1 cellular context compared by ENCODE assay signal in the genomic region with DNA sequence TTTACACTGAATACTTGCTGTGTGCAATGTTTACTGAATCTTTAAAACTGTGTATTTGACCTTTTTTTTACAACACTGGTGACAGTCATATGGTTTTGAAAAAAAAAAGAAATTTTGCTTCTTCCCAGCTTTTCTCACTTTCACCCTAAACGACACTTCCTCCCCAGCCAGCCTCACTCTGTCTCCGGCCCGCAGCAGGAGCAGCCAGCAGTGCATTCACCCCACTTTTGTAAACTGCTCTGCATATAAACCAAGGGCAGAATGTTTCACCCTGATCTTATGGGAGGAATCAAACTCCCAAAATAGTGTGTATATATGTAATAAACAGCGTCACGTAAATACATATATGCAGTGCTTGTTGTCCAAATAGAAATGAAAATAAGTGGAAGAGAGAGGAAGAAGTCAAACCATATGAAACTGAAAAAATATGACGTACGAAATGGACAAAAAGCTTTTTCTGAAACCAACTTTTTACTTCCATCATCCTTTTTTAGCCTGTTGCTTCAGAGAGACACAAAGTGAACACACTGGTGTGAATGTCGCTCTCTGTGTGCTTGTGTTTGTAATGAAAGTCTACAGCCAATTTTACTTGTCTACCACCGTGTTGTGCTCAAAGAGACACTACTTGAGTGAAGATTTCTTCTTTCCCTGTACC.
TF ChIP-seq lines count a peak whose summit lies in the region.

No MANE protein-coding gene starts in this region.

TF ChIP-seq in K562, 482 proteins besides CTCF, POLR2A, EP300 and RAD21 (continued from another document):
- TF ChIP-seq, protein P1, sequence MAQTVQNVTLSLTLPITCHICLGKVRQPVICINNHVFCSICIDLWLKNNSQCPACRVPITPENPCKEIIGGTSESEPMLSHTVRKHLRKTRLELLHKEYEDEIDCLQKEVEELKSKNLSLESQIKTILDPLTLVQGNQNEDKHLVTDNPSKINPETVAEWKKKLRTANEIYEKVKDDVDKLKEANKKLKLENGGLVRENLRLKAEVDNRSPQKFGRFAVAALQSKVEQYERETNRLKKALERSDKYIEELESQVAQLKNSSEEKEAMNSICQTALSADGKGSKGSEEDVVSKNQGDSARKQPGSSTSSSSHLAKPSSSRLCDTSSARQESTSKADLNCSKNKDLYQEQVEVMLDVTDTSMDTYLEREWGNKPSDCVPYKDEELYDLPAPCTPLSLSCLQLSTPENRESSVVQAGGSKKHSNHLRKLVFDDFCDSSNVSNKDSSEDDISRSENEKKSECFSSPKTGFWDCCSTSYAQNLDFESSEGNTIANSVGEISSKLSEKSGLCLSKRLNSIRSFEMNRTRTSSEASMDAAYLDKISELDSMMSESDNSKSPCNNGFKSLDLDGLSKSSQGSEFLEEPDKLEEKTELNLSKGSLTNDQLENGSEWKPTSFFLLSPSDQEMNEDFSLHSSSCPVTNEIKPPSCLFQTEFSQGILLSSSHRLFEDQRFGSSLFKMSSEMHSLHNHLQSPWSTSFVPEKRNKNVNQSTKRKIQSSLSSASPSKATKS (CRISPR knock-in tag; IDR thresholded peaks at IDR 0.05) = no peak
- TF ChIP-seq BACH1 (tag; IDR thresholded peaks at IDR 0.05) (no peak), KHSRP (IDR thresholded peaks at IDR 0.05) (no peak), ZNF280A (IDR thresholded peaks at IDR 0.05; ENCODE audit: low read depth, partially characterized antibody) (no peak), POLR3A (IDR thresholded peaks at IDR 0.05; ENCODE audit: borderline replicate concordance, extremely low read depth, insufficient read depth, insufficient read length) (no peak), ZNF830 (CRISPR knock-in tag; IDR thresholded peaks at IDR 0.05) (no peak), TEAD4 (IDR thresholded peaks at IDR 0.05; ENCODE audit: low read length) (no peak), TEAD4 (CRISPR knock-in tag; IDR thresholded peaks at IDR 0.05; ENCODE audit: borderline replicate concordance) (no peak), POLR2AphosphoS5 (IDR thresholded peaks at IDR 0.05; ENCODE audit: control insufficient read depth, insufficient read depth, low read depth, low read length) (no peak), ZNF41 (CRISPR knock-in tag; conservative IDR thresholded peaks at IDR 0.05) (no peak), ZNF184 (CRISPR knock-in tag; IDR thresholded peaks at IDR 0.05) (no peak), ZFP1 (CRISPR knock-in tag; IDR thresholded peaks at IDR 0.05) (no peak)
- TF ChIP-seq, protein P2, sequence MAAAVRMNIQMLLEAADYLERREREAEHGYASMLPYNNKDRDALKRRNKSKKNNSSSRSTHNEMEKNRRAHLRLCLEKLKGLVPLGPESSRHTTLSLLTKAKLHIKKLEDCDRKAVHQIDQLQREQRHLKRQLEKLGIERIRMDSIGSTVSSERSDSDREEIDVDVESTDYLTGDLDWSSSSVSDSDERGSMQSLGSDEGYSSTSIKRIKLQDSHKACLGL (CRISPR knock-in tag; IDR thresholded peaks at IDR 0.05; ENCODE audit: borderline replicate concordance, poor library complexity, severe bottlenecking) = no peak
- TF ChIP-seq, protein P3, sequence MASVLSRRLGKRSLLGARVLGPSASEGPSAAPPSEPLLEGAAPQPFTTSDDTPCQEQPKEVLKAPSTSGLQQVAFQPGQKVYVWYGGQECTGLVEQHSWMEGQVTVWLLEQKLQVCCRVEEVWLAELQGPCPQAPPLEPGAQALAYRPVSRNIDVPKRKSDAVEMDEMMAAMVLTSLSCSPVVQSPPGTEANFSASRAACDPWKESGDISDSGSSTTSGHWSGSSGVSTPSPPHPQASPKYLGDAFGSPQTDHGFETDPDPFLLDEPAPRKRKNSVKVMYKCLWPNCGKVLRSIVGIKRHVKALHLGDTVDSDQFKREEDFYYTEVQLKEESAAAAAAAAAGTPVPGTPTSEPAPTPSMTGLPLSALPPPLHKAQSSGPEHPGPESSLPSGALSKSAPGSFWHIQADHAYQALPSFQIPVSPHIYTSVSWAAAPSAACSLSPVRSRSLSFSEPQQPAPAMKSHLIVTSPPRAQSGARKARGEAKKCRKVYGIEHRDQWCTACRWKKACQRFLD (CRISPR knock-in tag; IDR thresholded peaks at IDR 0.05) = no peak
